In the genomic region with DNA sequence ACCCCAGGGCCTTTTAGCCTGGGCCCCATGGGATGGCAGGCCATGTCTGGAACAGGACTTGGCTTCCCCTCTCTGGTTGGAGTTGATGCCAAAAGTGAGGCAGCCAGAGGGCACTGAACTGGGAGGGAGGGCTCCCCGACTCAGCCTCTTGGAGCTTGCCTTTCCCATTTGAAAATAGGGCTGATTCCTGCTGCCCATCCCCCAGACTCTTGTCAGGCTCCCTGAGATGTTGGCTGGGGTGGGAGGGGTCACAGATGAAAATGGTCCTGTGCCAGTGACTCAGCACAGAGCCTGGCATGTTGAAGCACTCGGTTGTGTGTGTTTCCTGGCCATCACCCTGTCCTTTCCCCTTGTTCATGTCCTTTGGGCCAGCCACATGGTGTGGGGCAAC, we compare ENCODE assay signal across 1 cellular context.
TF ChIP-seq lines count a peak whose summit lies in the region.

No MANE protein-coding gene starts in this region.

TF ChIP-seq in IMR-90, 13 proteins besides CTCF, POLR2A, EP300 and RAD21 (continued from another document):
- TF ChIP-seq NFE2L2 (IDR thresholded peaks at IDR 0.05; ENCODE audit: low read depth, low read length) (no peak), CHD1 (IDR thresholded peaks at IDR 0.05; ENCODE audit: low read depth, low read length) (no peak), RFX5 (IDR thresholded peaks at IDR 0.05; ENCODE audit: low read depth, low read length) (no peak), MXI1 (IDR thresholded peaks at IDR 0.05; ENCODE audit: borderline replicate concordance, low read depth, low read length) (no peak), RCOR1 (IDR thresholded peaks at IDR 0.05; ENCODE audit: insufficient replicate concordance, low read length) (no peak), BHLHE40 (IDR thresholded peaks at IDR 0.05; ENCODE audit: low read depth, low read length) (no peak)
